In genomic region chr12:114665411-114666181, GRCh38 we compare ENCODE assay signal across 17 cellular contexts. TPM values are rescaled to one million over a fixed set of nuclear protein-coding genes. Genes with fewer than 3 reads are reported as not detected.
DNase-seq lines count a peak whose midpoint lies in the region; ATAC-seq and TF ChIP-seq lines count a peak whose summit lies in the region.
"Had no signal": no experiment of that assay in that cellular context is flagged by ENCODE, and none has a peak within 500 bp of the region (broad histone marks: within the 10 kb centered on the region; RNA-seq: fewer than 3 reads in every experiment).

No MANE protein-coding gene starts in this region.

- CTCF ChIA-PET in BJ (lab: Yijun Ruan, JAX) = interaction anchor here (0.6 to 3.2 kb wide), 9 partner anchors 11 to 1281 kb away, joined by 3 to 18 read pairs (median 6); partner anchors contain the start of gene TBX3

- H3K27ac ChIP-seq in HUES6 (ENCODE audit: low read depth, low read length) (no peak overlapping the region), epithelial cell of prostate (peak overlapping the region; percentile 28), neural progenitor cell (no peak overlapping the region)
- H3K27ac ChIP-seq: KMS-11, upper lobe of right lung had no signal

- H3K27ac Mint-ChIP-seq in neural progenitor cell = no peak overlapping the region

- peaks cover 68% of the 10 kb centered on the region for H4K20me1 ChIP-seq in neural progenitor cell (ENCODE audit: low read depth)

- H3F3A ChIP-seq in neural progenitor cell (ENCODE audit: low read depth) = peaks cover 41% of the 10 kb centered on the region

- peak overlapping the region; percentile 15 for H3K9ac ChIP-seq in HUES6 (ENCODE audit: low read length)
- H3K9ac ChIP-seq in neural progenitor cell = no peak overlapping the region
- H3K9ac ChIP-seq: KMS-11 had no signal

- no peaks in the 10 kb centered on the region for H3K9me3 Mint-ChIP-seq in neural progenitor cell

- H3K4me1 Mint-ChIP-seq in neural progenitor cell = peaks cover 19% of the 10 kb centered on the region

- H3K27me3 ChIP-seq in BJ (ENCODE audit: control insufficient read depth, insufficient read depth, low read length) (no peaks in the 10 kb centered on the region), HUES6 (ENCODE audit: control insufficient read depth, insufficient read depth, low read length) (peaks cover 85% of the 10 kb centered on the region), neural progenitor cell (peaks cover 98% of the 10 kb centered on the region)

- H3K4me1 ChIP-seq in HUES6 (ENCODE audit: control insufficient read depth, insufficient read depth, low read length) (peaks cover 58% of the 10 kb centered on the region), neural progenitor cell (peaks cover 39% of the 10 kb centered on the region)
- H3K4me1 ChIP-seq: upper lobe of right lung had no signal

- H3K4me2 ChIP-seq in neural progenitor cell = peak overlapping the region; percentile 67
- H3K4me2 ChIP-seq: KMS-11 had no signal

- no peaks in the 10 kb centered on the region for H3K36me3 Mint-ChIP-seq in neural progenitor cell

- TF ChIP-seq CTCF in BJ (IDR thresholded peaks at IDR 0.05; ENCODE audit: insufficient read depth, low read depth, low read length) (no peak), neural progenitor cell (IDR thresholded peaks at IDR 0.05) (no peak)

- H3K4me3 ChIP-seq in BJ (ENCODE audit: low read depth, low read length) (peak overlapping the region; percentile 29), HUES6 (ENCODE audit: low read depth, low read length) (peak overlapping the region; percentile 53), neural progenitor cell (peak overlapping the region; percentile 31)
- H3K4me3 ChIP-seq: lung, upper lobe of right lung had no signal

- no peak overlapping the region for H2AFZ ChIP-seq in neural progenitor cell (replicated peaks)

- H3K4me3 Mint-ChIP-seq in neural progenitor cell = peak overlapping the region; percentile 64

- H3K36me3 ChIP-seq in BJ (ENCODE audit: control insufficient read depth, insufficient read depth, low read length) = no peaks in the 10 kb centered on the region
- no peaks in the 10 kb centered on the region for H3K36me3 ChIP-seq in HUES6 (ENCODE audit: control insufficient read depth, insufficient read depth, low read length)
- no peaks in the 10 kb centered on the region for H3K36me3 ChIP-seq in neural progenitor cell
- H3K36me3 ChIP-seq: upper lobe of right lung had no signal

- POLR2A ChIA-PET in BJ (lab: Charles Lee) = interaction anchor here (0.7 to 1.1 kb wide), 3 partner anchors 11 to 1092 kb away, joined by 3 to 6 read pairs (median 4); no protein-coding TSS in a partner anchor

- H3K9me3 ChIP-seq in HUES6 (ENCODE audit: control insufficient read depth, insufficient read depth, low read depth, low read length) = no peaks in the 10 kb centered on the region
- no peaks in the 10 kb centered on the region for H3K9me3 ChIP-seq in neural progenitor cell (ENCODE audit: low read depth)
- H3K9me3 ChIP-seq: upper lobe of right lung had no signal

- DNase-seq in BJ (ENCODE audit: low read depth) (no peak), epithelial cell of prostate (ENCODE audit: low read depth, low spot score) (no peak), neural progenitor cell (ENCODE audit: low spot score) (peak; percentile 59), NCI-H1436 treated with DMSO at 0.1 percent for 48 hours (lab: John Stamatoyannopoulos, UW) (no peak)
- no peak for DNase-seq in stimulated activated CD4-positive, alpha-beta T cell treated with anti-CD3 and anti-CD28 coated beads, Interleukin-15, amount 100 ng/mL, for 24 hours
- DNase-seq in activated T-cell treated with anti-CD3 and anti-CD28 coated beads, Interleukin-2, amount 50 U/mL, for 1 hour = no peak
- DNase-seq: activated CD4-positive, CD25-positive, alpha-beta regulatory T cell treated with anti-CD3 and anti-CD28 coated beads, Interleukin-2, amount 50 U/mL, for 72 hours; effector CD4-positive, alpha-beta T cell; NCI-H1417; NK-92 treated with Interleukin-12 subunit alpha and Interleukin-12 subunit beta, amount 100 ng/mL, for 24 hours; stimulated activated CD4-positive, alpha-beta T cell treated with anti-CD3 and anti-CD28 coated beads, Interleukin-4, amount 100 ng/mL, for 4 hours; T-helper 2 cell; upper lobe of right lung had no signal

- H3K79me2 ChIP-seq in neural progenitor cell (ENCODE audit: low read depth) = no peaks in the 10 kb centered on the region

- ATAC-seq in GM21367 (IDR thresholded peaks at IDR 0.05; ENCODE audit: unreplicated experiment) = no peak
- ATAC-seq: upper lobe of right lung had no signal

- peaks cover 77% of the 10 kb centered on the region for H3K27me3 Mint-ChIP-seq in neural progenitor cell (ENCODE audit: insufficient read depth, low read depth)

RNA-seq across cellular contexts. Expression of gene TBX3, which starts 18.4 kb away (rescaled TPM):
- 66.4 and 75.7 TPM in 2 replicates for polyA plus RNA-seq in BJ (2011; rRNA removed)
- polyA minus RNA-seq in BJ (2011; rRNA and poly(A)+ RNA removed) = 71.2 and 93.8 TPM in 2 replicates
- total RNA-seq in neural progenitor cell (ENCODE audit: low replicate concordance) = not detected in 2 replicates
